In genomic region chr1:145607833-145608733, GRCh38 we compare ENCODE assay signal across 8 cellular contexts. TPM values are rescaled to one million over a fixed set of nuclear protein-coding genes. Genes with fewer than 3 reads are reported as not detected.
DNase-seq lines count a peak whose midpoint lies in the region; ATAC-seq and TF ChIP-seq lines count a peak whose summit lies in the region.
"Not testable (repeated sequence)": the region's sequence is repeated elsewhere in the genome, so short reads cannot be mapped to it uniquely, and the experiment has no call there.

Gene GPR89A, plus strand, starts transcription at chr1:145607988. Its CDS starts 146 bp downstream, at chr1:145608134.

- not testable (repeated sequence) for H3K9me2 ChIP-seq in Karpas-422 (replicated peaks; ENCODE audit: insufficient read depth, low read length)

- H3K4me1 ChIP-seq in Karpas-422 (ENCODE audit: low read length), result peaks cover 14% of the 10 kb centered on the region
- H3K4me1 ChIP-seq in fibroblast of lung (ENCODE audit: control insufficient read depth, extremely low read depth, insufficient read depth, low read length); naive thymus-derived CD4-positive, alpha-beta T cell (ENCODE audit: control insufficient read depth in 2 of 2, insufficient read depth in 2 of 2, low read length in 2 of 2): not testable (repeated sequence)

- intact Hi-C loops in activated T-helper 1 cell treated with anti-CD3 and anti-CD28 coated beads, Interleukin-12 subunit alpha, Interleukin-12 subunit beta, Interleukin-2, Interleukin-4 antibody, amounts not matched to agents 30 ng/mL and 10 ng/mL and 1 ng/mL, durations not matched to agents 14 hours and 24 hours and 36 hours (cut with micrococcal nuclease); naive thymus-derived CD4-positive, alpha-beta T cell (cut with micrococcal nuclease): not testable (repeated sequence)

- H3K9ac ChIP-seq in Karpas-422 (ENCODE audit: low read length) (peak within 1 kb of the TSS; percentile 84), fibroblast of lung (ENCODE audit: insufficient read depth, low read length) (peak within 1 kb of the TSS; percentile 73)

- H3K79me2 ChIP-seq in Karpas-422 (ENCODE audit: low read length), result peaks cover 42% of the 10 kb centered on the region
- not testable (repeated sequence) for H3K79me2 ChIP-seq in fibroblast of lung (ENCODE audit: control insufficient read depth, insufficient read depth, low read length)

- not testable (repeated sequence) for H3K27me3 ChIP-seq in Karpas-422 (ENCODE audit: low read length); fibroblast of lung (ENCODE audit: control insufficient read depth, insufficient read depth, low read length); naive thymus-derived CD4-positive, alpha-beta T cell (ENCODE audit: control insufficient read depth in 2 of 2, insufficient read depth in 2 of 2, low read length in 2 of 2)

- H3K27me3 Mint-ChIP-seq in activated T-helper 1 cell treated with anti-CD3 and anti-CD28 coated beads, Interleukin-12 subunit alpha, Interleukin-12 subunit beta, Interleukin-2, Interleukin-4 antibody, amounts not matched to agents 30 ng/mL and 10 ng/mL and 1 ng/mL, durations not matched to agents 14 hours and 24 hours and 36 hours (ENCODE audit: insufficient read depth); naive thymus-derived CD4-positive, alpha-beta T cell; stimulated activated naive B cell treated with anti-CD40 and anti-IgM and Interleukin-4, amounts not matched to agents 10 μg/mL and 1 μg/mL and 100 μg/mL, for 72 hours: not testable (repeated sequence)

- not testable (repeated sequence) for TF ChIP-seq CTCF in fibroblast of lung (conservative IDR thresholded peaks at IDR 0.05 in 1 of 2, IDR thresholded peaks at IDR 0.05 in 1 of 2; ENCODE audit: low read depth in 1 of 2, low read length in 2 of 2)

- peak within 1 kb of the TSS; percentile 88 for H3K4me3 Mint-ChIP-seq in activated T-helper 1 cell treated with anti-CD3 and anti-CD28 coated beads, Interleukin-12 subunit alpha, Interleukin-12 subunit beta, Interleukin-2, Interleukin-4 antibody, amounts not matched to agents 30 ng/mL and 10 ng/mL and 1 ng/mL, durations not matched to agents 14 hours and 24 hours and 36 hours
- H3K4me3 Mint-ChIP-seq in naive thymus-derived CD4-positive, alpha-beta T cell, result peak within 1 kb of the TSS; percentile 79 to 94 (median 88)
- peak within 1 kb of the TSS; percentile 90 to 93 for H3K4me3 Mint-ChIP-seq in stimulated activated naive B cell treated with anti-CD40 and anti-IgM and Interleukin-4, amounts not matched to agents 10 μg/mL and 1 μg/mL and 100 μg/mL, for 72 hours

- H3K27ac Mint-ChIP-seq in activated T-helper 1 cell treated with anti-CD3 and anti-CD28 coated beads, Interleukin-12 subunit alpha, Interleukin-12 subunit beta, Interleukin-2, Interleukin-4 antibody, amounts not matched to agents 30 ng/mL and 10 ng/mL and 1 ng/mL, durations not matched to agents 14 hours and 24 hours and 36 hours, result peak within 1 kb of the TSS; percentile 80
- H3K27ac Mint-ChIP-seq in naive thymus-derived CD4-positive, alpha-beta T cell, result peak within 1 kb of the TSS in 8 of 9 donors; percentile 25 to 91 (median 87)
- peak within 1 kb of the TSS; percentile 95 for H3K27ac Mint-ChIP-seq in stimulated activated naive B cell treated with anti-CD40 and anti-IgM and Interleukin-4, amounts not matched to agents 10 μg/mL and 1 μg/mL and 100 μg/mL, for 72 hours

- POLR2A ChIA-PET in naive thymus-derived CD4-positive, alpha-beta T cell (lab: Charles Lee), result not testable (repeated sequence)

- H3K9me3 ChIP-seq in Karpas-422 (ENCODE audit: low read length); fibroblast of lung (ENCODE audit: control insufficient read depth, insufficient read depth, low read depth, low read length); naive thymus-derived CD4-positive, alpha-beta T cell (ENCODE audit: control insufficient read depth in 2 of 3, low read length in 3 of 3): not testable (repeated sequence)

- peak; percentile 93 for ATAC-seq in GM21825 (IDR thresholded peaks at IDR 0.05; ENCODE audit: unreplicated experiment)
- ATAC-seq in naive thymus-derived CD4-positive, alpha-beta T cell, result peak; percentile 100
- ATAC-seq in stimulated activated naive B cell treated with anti-CD40 and anti-IgM and Interleukin-4, amounts not matched to agents 10 μg/mL and 1 μg/mL and 100 μg/mL, for 72 hours (replicated peaks), result peak; percentile 99

- peaks cover 26% of the 10 kb centered on the region for H3K4me1 Mint-ChIP-seq in activated T-helper 1 cell treated with anti-CD3 and anti-CD28 coated beads, Interleukin-12 subunit alpha, Interleukin-12 subunit beta, Interleukin-2, Interleukin-4 antibody, amounts not matched to agents 30 ng/mL and 10 ng/mL and 1 ng/mL, durations not matched to agents 14 hours and 24 hours and 36 hours (ENCODE audit: low read depth)
- H3K4me1 Mint-ChIP-seq in naive thymus-derived CD4-positive, alpha-beta T cell, result peaks cover 10 to 40% (median 33%) of the 10 kb centered on the region in 7 donors
- H3K4me1 Mint-ChIP-seq in stimulated activated naive B cell treated with anti-CD40 and anti-IgM and Interleukin-4, amounts not matched to agents 10 μg/mL and 1 μg/mL and 100 μg/mL, for 72 hours, result peaks cover 9 to 16% of the 10 kb centered on the region in 2 donors

- H3K36me3 ChIP-seq in Karpas-422 (ENCODE audit: insufficient read depth, low read length); fibroblast of lung (ENCODE audit: control insufficient read depth, insufficient read depth, low read length); naive thymus-derived CD4-positive, alpha-beta T cell (ENCODE audit: control insufficient read depth in 2 of 3, insufficient read depth in 3 of 3, low read length in 3 of 3): not testable (repeated sequence)

- not testable (repeated sequence) for H4K20me1 ChIP-seq in Karpas-422 (ENCODE audit: insufficient read depth, low read depth, low read length); fibroblast of lung (ENCODE audit: control insufficient read depth, extremely low read depth, insufficient read depth, low read length)

- H3K36me3 Mint-ChIP-seq in activated T-helper 1 cell treated with anti-CD3 and anti-CD28 coated beads, Interleukin-12 subunit alpha, Interleukin-12 subunit beta, Interleukin-2, Interleukin-4 antibody, amounts not matched to agents 30 ng/mL and 10 ng/mL and 1 ng/mL, durations not matched to agents 14 hours and 24 hours and 36 hours (ENCODE audit: low read depth); naive thymus-derived CD4-positive, alpha-beta T cell; stimulated activated naive B cell treated with anti-CD40 and anti-IgM and Interleukin-4, amounts not matched to agents 10 μg/mL and 1 μg/mL and 100 μg/mL, for 72 hours: not testable (repeated sequence)

- DNase-seq in DMS79 treated with DMSO at 0.1 percent for 48 hours (lab: John Stamatoyannopoulos, UW), result peak; percentile 73
- DNase-seq in Karpas-422, result peak; percentile 98
- DNase-seq in RKO (ENCODE audit: low spot score), result peak; percentile 91
- peak; percentile 93 for DNase-seq in activated T-helper 1 cell treated with anti-CD3 and anti-CD28 coated beads, Interleukin-12 subunit alpha, Interleukin-12 subunit beta, Interleukin-2, Interleukin-4 antibody, amounts not matched to agents 30 ng/mL and 10 ng/mL and 1 ng/mL, durations not matched to agents 14 hours and 24 hours and 36 hours (ENCODE audit: low spot score)
- peak; percentile 88 to 90 for DNase-seq in fibroblast of lung (ENCODE audit: low read depth in 2 of 2)
- peak; percentile 87 to 96 (median 94) for DNase-seq in naive thymus-derived CD4-positive, alpha-beta T cell
- DNase-seq in stimulated activated naive B cell treated with anti-CD40 and anti-IgM and Interleukin-4, amounts not matched to agents 10 μg/mL and 1 μg/mL and 100 μg/mL, for 72 hours, result peak; percentile 94

- peak within 1 kb of the TSS; percentile 81 for H3K4me3 ChIP-seq in Karpas-422 (ENCODE audit: low read length)
- peak within 1 kb of the TSS; percentile 66 to 81 (median 72) for H3K4me3 ChIP-seq in fibroblast of lung (replicated peaks in 1 of 4; ENCODE audit: control extremely low read depth in 1 of 4, insufficient read depth in 1 of 4, low read depth in 3 of 4, low read length in 4 of 4)
- peak within 1 kb of the TSS; percentile 79 for H3K4me3 ChIP-seq in naive thymus-derived CD4-positive, alpha-beta T cell (ENCODE audit: low read length)

- H3K4me2 ChIP-seq in Karpas-422 (ENCODE audit: low read depth, low read length, poor library complexity, severe bottlenecking), result peak within 1 kb of the TSS; percentile 84
- not testable (repeated sequence) for H3K4me2 ChIP-seq in fibroblast of lung (ENCODE audit: extremely low read depth, insufficient read depth, low read length)

- not testable (repeated sequence) for H3K27ac ChIP-seq in Karpas-422 (ENCODE audit: low read length)
- peak within 1 kb of the TSS; percentile 75 for H3K27ac ChIP-seq in fibroblast of lung (ENCODE audit: insufficient read depth, low read length)
- H3K27ac ChIP-seq in naive thymus-derived CD4-positive, alpha-beta T cell (ENCODE audit: low read depth, low read length), result peak within 1 kb of the TSS; percentile 84

- CTCF ChIA-PET in naive thymus-derived CD4-positive, alpha-beta T cell (lab: Charles Lee), result not testable (repeated sequence)

- not testable (repeated sequence) for H3K9me3 Mint-ChIP-seq in activated T-helper 1 cell treated with anti-CD3 and anti-CD28 coated beads, Interleukin-12 subunit alpha, Interleukin-12 subunit beta, Interleukin-2, Interleukin-4 antibody, amounts not matched to agents 30 ng/mL and 10 ng/mL and 1 ng/mL, durations not matched to agents 14 hours and 24 hours and 36 hours; naive thymus-derived CD4-positive, alpha-beta T cell; stimulated activated naive B cell treated with anti-CD40 and anti-IgM and Interleukin-4, amounts not matched to agents 10 μg/mL and 1 μg/mL and 100 μg/mL, for 72 hours

- peak within 1 kb of the TSS; percentile 71; the same call in 1 of the 2 replicates for H2AFZ ChIP-seq in Karpas-422 (ENCODE audit: low read length)
- peak within 1 kb of the TSS; percentile 92 for H2AFZ ChIP-seq in fibroblast of lung (ENCODE audit: low read length)

RNA-seq across cellular contexts. Expression of gene GPR89A, which starts in this region (rescaled TPM):
- total RNA-seq in Karpas-422 (2014; rRNA removed; shearing (Covaris generic); ENCODE audit: low replicate concordance), result 35.1 and 44.9 TPM in 2 replicates
- 36.6 and 38.0 TPM in 2 replicates for total RNA-seq in activated T-helper 1 cell treated with anti-CD3 and anti-CD28 coated beads, Interleukin-12 subunit alpha, Interleukin-12 subunit beta, Interleukin-2, Interleukin-4 antibody, amounts not matched to agents 30 ng/mL and 10 ng/mL and 1 ng/mL, durations not matched to agents 14 hours and 24 hours and 36 hours
- total RNA-seq in fibroblast of lung, result 22.1 and 23.6 TPM in 2 replicates
- 25.4 and 30.8 TPM in 2 replicates for polyA plus RNA-seq in fibroblast of lung
- polyA plus RNA-seq in fibroblast of lung (2012), result 16.0 and 17.7 TPM in 2 replicates
- polyA minus RNA-seq in fibroblast of lung (ENCODE audit: low replicate concordance), result 4.9 and 9.7 TPM in 2 replicates
- total RNA-seq in naive thymus-derived CD4-positive, alpha-beta T cell, result 10 to 100 TPM; 32.3 to 36.5 (median 32.9) TPM
- 10 to 100 TPM; 23.5 to 24.7 TPM for polyA plus RNA-seq in naive thymus-derived CD4-positive, alpha-beta T cell
